ENCODE assay signal across 1 cellular context in genomic region chr20:33647603-33648395, GRCh38.
TF ChIP-seq lines count a peak whose summit lies in the region.

No MANE protein-coding gene starts in this region.

TF ChIP-seq in HepG2, 621 proteins besides CTCF, POLR2A, EP300 and RAD21:
- no peak for TF ChIP-seq SP1 (IDR thresholded peaks at IDR 0.05)
- no peak for TF ChIP-seq SP1 (CRISPR knock-in tag; IDR thresholded peaks at IDR 0.05)
- peak; percentile 10; the same call in 1 of the 2 replicates for TF ChIP-seq ZFY (CRISPR knock-in tag; IDR thresholded peaks at IDR 0.05)
- no peak for TF ChIP-seq ZNF672 (CRISPR knock-in tag; IDR thresholded peaks at IDR 0.05)
- peak; percentile 12 for TF ChIP-seq RBM22 (optimal IDR thresholded peaks at IDR 0.05; ENCODE audit: low read length)
- TF ChIP-seq, protein P1, sequence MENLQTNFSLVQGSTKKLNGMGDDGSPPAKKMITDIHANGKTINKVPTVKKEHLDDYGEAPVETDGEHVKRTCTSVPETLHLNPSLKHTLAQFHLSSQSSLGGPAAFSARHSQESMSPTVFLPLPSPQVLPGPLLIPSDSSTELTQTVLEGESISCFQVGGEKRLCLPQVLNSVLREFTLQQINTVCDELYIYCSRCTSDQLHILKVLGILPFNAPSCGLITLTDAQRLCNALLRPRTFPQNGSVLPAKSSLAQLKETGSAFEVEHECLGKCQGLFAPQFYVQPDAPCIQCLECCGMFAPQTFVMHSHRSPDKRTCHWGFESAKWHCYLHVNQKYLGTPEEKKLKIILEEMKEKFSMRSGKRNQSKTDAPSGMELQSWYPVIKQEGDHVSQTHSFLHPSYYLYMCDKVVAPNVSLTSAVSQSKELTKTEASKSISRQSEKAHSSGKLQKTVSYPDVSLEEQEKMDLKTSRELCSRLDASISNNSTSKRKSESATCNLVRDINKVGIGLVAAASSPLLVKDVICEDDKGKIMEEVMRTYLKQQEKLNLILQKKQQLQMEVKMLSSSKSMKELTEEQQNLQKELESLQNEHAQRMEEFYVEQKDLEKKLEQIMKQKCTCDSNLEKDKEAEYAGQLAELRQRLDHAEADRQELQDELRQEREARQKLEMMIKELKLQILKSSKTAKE (CRISPR knock-in tag; IDR thresholded peaks at IDR 0.05; ENCODE audit: borderline replicate concordance): 0 out of 2 replicates have a peak, but pooled peaks have one; percentile 24
- no peak for TF ChIP-seq MYNN (CRISPR knock-in tag; IDR thresholded peaks at IDR 0.05; ENCODE audit: low read depth)
- TF ChIP-seq RXRA (CRISPR knock-in tag; IDR thresholded peaks at IDR 0.05): 0 out of 2 replicates have a peak, but pooled peaks have one; percentile 8
- TF ChIP-seq ZNF34 (CRISPR knock-in tag; IDR thresholded peaks at IDR 0.05; ENCODE audit: borderline replicate concordance): no peak
- TF ChIP-seq STAG1 (CRISPR knock-in tag; IDR thresholded peaks at IDR 0.05): peak; percentile 30
- no peak for TF ChIP-seq ZNF562 (CRISPR knock-in tag; IDR thresholded peaks at IDR 0.05; ENCODE audit: borderline replicate concordance)
TF ChIP-seq in HepG2: peak in this region for 5.
